18 cellular contexts compared by ENCODE assay signal in the genomic region with DNA sequence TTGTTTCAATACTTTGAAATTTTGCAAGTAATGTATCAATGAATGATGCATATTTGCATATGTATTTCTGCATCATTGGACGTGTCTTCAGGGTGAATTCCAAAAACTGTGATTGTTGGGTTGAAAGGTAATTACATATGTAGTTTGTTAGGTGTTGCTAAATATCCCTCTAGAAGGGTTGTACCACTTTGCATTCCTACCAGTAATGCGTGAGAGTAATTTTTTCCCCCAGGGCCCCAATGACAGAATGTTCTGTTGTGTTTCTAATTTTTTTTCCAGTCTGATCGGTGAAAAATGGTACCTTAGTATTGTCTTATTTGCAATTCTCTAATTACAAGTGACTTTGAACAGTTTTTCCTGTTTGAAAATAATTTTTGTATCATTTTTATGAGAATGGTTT.
DNase-seq lines count a peak whose midpoint lies in the region; ATAC-seq and TF ChIP-seq lines count a peak whose summit lies in the region.
"Had no signal": no experiment of that assay in that cellular context is flagged by ENCODE, and none has a peak within 500 bp of the region (broad histone marks: within the 10 kb centered on the region; RNA-seq: fewer than 3 reads in every experiment).

No MANE protein-coding gene starts in this region.

- no peaks in the 10 kb centered on the region for H4K20me1 ChIP-seq in GM23248 (ENCODE audit: insufficient read depth)
- H4K20me1 ChIP-seq: BLaER1 had no signal

- H2AFZ ChIP-seq in GM23248, result 0 out of 2 replicates have a peak overlapping the region, but pooled peaks have one; percentile 15

- in situ Hi-C loops in GM23248 (cut with MboI), result no loop called here

- H3K79me2 ChIP-seq in GM23248 (ENCODE audit: insufficient read depth), result no peaks in the 10 kb centered on the region

- ATAC-seq in mucosa of descending colon, result no peak
- ATAC-seq: A549, K562 had no signal

- no peak overlapping the region for H3K4me2 ChIP-seq in GM23248 (ENCODE audit: unreplicated experiment)
- H3K4me2 ChIP-seq: A549, BLaER1 had no signal

- 59 to 60% methylated on average over 3 of the region's 3 CpGs for WGBS in GM23248 (ENCODE audit: low coverage in 1 of 2, low lambda C conversion rate in 2 of 2, missing lambda C conversion rate in 2 of 2), 2 experiments

- peaks cover 13% of the 10 kb centered on the region; the same call in 1 of the 2 replicates for H3F3A ChIP-seq in GM23248 (ENCODE audit: insufficient read depth)

- no peak for TF ChIP-seq CTCF in AG10803 (conservative IDR thresholded peaks at IDR 0.05; ENCODE audit: low read length)
- no peak for TF ChIP-seq CTCF in choroid plexus epithelial cell (conservative IDR thresholded peaks at IDR 0.05; ENCODE audit: low read depth, low read length)
- no peak for TF ChIP-seq CTCF in mucosa of descending colon (IDR thresholded peaks at IDR 0.05)

- no peak overlapping the region for H3K9ac ChIP-seq in GM23248
- H3K9ac ChIP-seq: BLaER1 had no signal

- DNase-seq in AG10803 (ENCODE audit: low read depth), result peak; percentile 39
- DNase-seq in GM23248, result peak; percentile 24
- peak; percentile 40 for DNase-seq in choroid plexus epithelial cell (ENCODE audit: low read depth)
- DNase-seq in iris pigment epithelial cell (ENCODE audit: low read depth), result peak; percentile 56
- no peak for DNase-seq in DMS79 (lab: John Stamatoyannopoulos, UW)
- no peak for DNase-seq in COR-L47 (lab: John Stamatoyannopoulos, UW)
- no peak for DNase-seq in H4 (ENCODE audit: low spot score)
- DNase-seq in mucosa of descending colon, result no peak
- DNase-seq: CD4-positive, alpha-beta memory T cell; DMS153; DMS79 treated with DMSO at 0.1 percent for 48 hours; IMR-90 had no signal

- H3K36me3 ChIP-seq in GM23248 (ENCODE audit: low read depth) (no peaks in the 10 kb centered on the region), mucosa of descending colon (ENCODE audit: low read depth) (no peaks in the 10 kb centered on the region)
- H3K36me3 ChIP-seq: BLaER1, HAP-1 had no signal

- H3K4me3 ChIP-seq in AG10803 (ENCODE audit: low read length) (no peak overlapping the region), GM23248 (no peak overlapping the region), choroid plexus epithelial cell (ENCODE audit: low read depth, low read length) (no peak overlapping the region), mucosa of descending colon (no peak overlapping the region)
- H3K4me3 ChIP-seq: A549, BLaER1, HAP-1, K562 had no signal

- H3K9me2 ChIP-seq in GM23248 (ENCODE audit: insufficient read depth), result no peaks in the 10 kb centered on the region

- H3K27me3 ChIP-seq in GM23248 (replicated peaks; ENCODE audit: insufficient read depth), result no peaks in the 10 kb centered on the region
- H3K27me3 ChIP-seq: BLaER1 had no signal

- intact Hi-C loops in mucosa of descending colon (cut with DNase I, micrococcal nuclease), result no loop called here

- H3K27ac ChIP-seq in GM23248, result 0 out of 2 replicates have a peak overlapping the region, but pooled peaks have one; percentile 7
- H3K27ac ChIP-seq: 22Rv1, A549, BLaER1, HL-60 had no signal

- H3K4me1 ChIP-seq in GM23248 (ENCODE audit: insufficient read depth) (peaks cover 18% of the 10 kb centered on the region; the same call in 1 of the 2 replicates), mucosa of descending colon (ENCODE audit: low read depth) (no peaks in the 10 kb centered on the region)
- H3K4me1 ChIP-seq: A549, BLaER1 had no signal

- H3K9me3 ChIP-seq in GM23248 (ENCODE audit: low read depth) (no peaks in the 10 kb centered on the region), mucosa of descending colon (no peaks in the 10 kb centered on the region)
- H3K9me3 ChIP-seq: A549, BLaER1, HAP-1 had no signal

Comparison
In these comparisons a context has a peak if more than half of its experiments do, and no peak if none do; other contexts are left out.
1. DNase-seq: peak in AG10803 (single experiment), GM23248 (single experiment), choroid plexus epithelial cell (single experiment) and iris pigment epithelial cell (single experiment); none in DMS79 (single experiment), COR-L47 (single experiment), H4 (single experiment) and mucosa of descending colon (0 of 3).